In the genomic region with DNA sequence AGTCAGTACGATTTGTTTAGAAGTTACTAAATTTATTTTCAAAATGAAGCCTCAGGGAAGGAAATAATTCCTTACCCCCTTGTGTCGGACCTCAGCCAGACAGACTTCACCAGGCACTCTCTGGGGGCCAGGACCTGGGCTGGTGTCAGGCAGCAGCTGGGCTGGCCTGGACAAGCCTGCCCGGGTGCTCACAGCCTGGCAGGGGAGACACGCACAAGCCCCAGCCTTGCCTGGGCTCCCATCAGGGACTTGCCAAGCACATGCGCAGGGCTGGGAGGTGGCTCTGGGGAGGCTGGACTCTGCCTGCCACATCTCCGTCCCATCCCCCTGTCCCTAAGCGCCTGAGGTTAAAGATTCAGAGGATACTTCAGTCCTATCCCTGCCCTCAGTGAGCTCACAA, we compare ENCODE assay signal across 14 cellular contexts. TPM values are rescaled to one million over a fixed set of nuclear protein-coding genes. Genes with fewer than 3 reads are reported as not detected.
DNase-seq lines count a peak whose midpoint lies in the region; ATAC-seq and TF ChIP-seq lines count a peak whose summit lies in the region.
"Had no signal": no experiment of that assay in that cellular context is flagged by ENCODE, and none has a peak within 500 bp of the region (broad histone marks: within the 10 kb centered on the region; RNA-seq: fewer than 3 reads in every experiment).

No MANE protein-coding gene starts in this region.

- intact Hi-C loops in lower lobe of right lung (cut with DNase I), result no loop called here

- H3K4me1 Mint-ChIP-seq in chondrocyte (ENCODE audit: low read depth), result peaks cover 32% of the 10 kb centered on the region

- peak; percentile 78 to 82 for DNase-seq in NCI-H526 (lab: John Stamatoyannopoulos, UW)
- peak; percentile 74 for DNase-seq in chondrocyte (ENCODE audit: low spot score)
- peak; percentile 59 for DNase-seq in lower lobe of right lung
- no peak for DNase-seq in thoracic aorta (ENCODE audit: low spot score)
- DNase-seq in effector memory CD4-positive, alpha-beta T cell, result no peak
- no peak for DNase-seq in stimulated activated CD4-positive, alpha-beta T cell treated with anti-CD3 and anti-CD28 coated beads, Interleukin-4, amount 100 ng/mL, for 24 hours
- DNase-seq: colonic mucosa, KBM-7, NCI-H510A treated with DMSO at 0.1 percent for 48 hours, PC-3 had no signal

- H3K4me3 ChIP-seq in lower lobe of right lung (no peak overlapping the region), thoracic aorta (no peak overlapping the region)
- no peak overlapping the region for H3K4me3 ChIP-seq in effector memory CD4-positive, alpha-beta T cell (ENCODE audit: insufficient read depth, low read depth, low read length, poor library complexity, severe bottlenecking)
- H3K4me3 ChIP-seq: colonic mucosa had no signal

- no peaks in the 10 kb centered on the region for H3K9me3 Mint-ChIP-seq in chondrocyte (ENCODE audit: low read depth)
- H3K9me3 Mint-ChIP-seq: CD4-positive, alpha-beta T cell had no signal

- H3K27me3 ChIP-seq in lower lobe of right lung (ENCODE audit: low read depth) (no peaks in the 10 kb centered on the region), thoracic aorta (replicated peaks; ENCODE audit: insufficient read depth) (no peaks in the 10 kb centered on the region)
- no peaks in the 10 kb centered on the region for H3K27me3 ChIP-seq in effector memory CD4-positive, alpha-beta T cell (replicated peaks; ENCODE audit: control insufficient read depth, insufficient read depth, low read length, poor library complexity, severe bottlenecking)
- H3K27me3 ChIP-seq: colonic mucosa had no signal

- no peaks in the 10 kb centered on the region for H3K36me3 ChIP-seq in lower lobe of right lung
- no peaks in the 10 kb centered on the region for H3K36me3 ChIP-seq in thoracic aorta
- H3K36me3 ChIP-seq in effector memory CD4-positive, alpha-beta T cell (ENCODE audit: control insufficient read depth, insufficient read depth, low read length), result no peaks in the 10 kb centered on the region
- H3K36me3 ChIP-seq: colonic mucosa had no signal

- H3K27ac Mint-ChIP-seq in chondrocyte (ENCODE audit: unreplicated experiment), result no peak overlapping the region
- H3K27ac Mint-ChIP-seq: CD4-positive, alpha-beta T cell had no signal

- H3K27ac ChIP-seq in lower lobe of right lung (peak overlapping the region; percentile 74), thoracic aorta (peak overlapping the region; percentile 32 to 80)
- H3K27ac ChIP-seq in effector memory CD4-positive, alpha-beta T cell (ENCODE audit: insufficient read depth, low read length, poor library complexity, severe bottlenecking), result no peak overlapping the region
- H3K27ac ChIP-seq: colonic mucosa had no signal

- no peaks in the 10 kb centered on the region for H3K9me3 ChIP-seq in lower lobe of right lung
- no peaks in the 10 kb centered on the region for H3K9me3 ChIP-seq in thoracic aorta
- no peaks in the 10 kb centered on the region for H3K9me3 ChIP-seq in effector memory CD4-positive, alpha-beta T cell (ENCODE audit: control insufficient read depth, low read length)
- H3K9me3 ChIP-seq: colonic mucosa had no signal

- TF ChIP-seq CTCF in chondrocyte (IDR thresholded peaks at IDR 0.05) (no peak), lower lobe of right lung (IDR thresholded peaks at IDR 0.05) (no peak), thoracic aorta (IDR thresholded peaks at IDR 0.05) (no peak)

- H3K36me3 Mint-ChIP-seq in chondrocyte (ENCODE audit: low read depth), result no peaks in the 10 kb centered on the region

- H3K4me1 ChIP-seq in lower lobe of right lung (peaks cover 55% of the 10 kb centered on the region), thoracic aorta (ENCODE audit: control insufficient read depth in 1 of 2, low read depth in 2 of 2) (peaks cover 17 to 32% of the 10 kb centered on the region in 2 donors)
- no peaks in the 10 kb centered on the region for H3K4me1 ChIP-seq in effector memory CD4-positive, alpha-beta T cell (ENCODE audit: control insufficient read depth, insufficient read depth, low read length, poor library complexity, severe bottlenecking)
- H3K4me1 ChIP-seq: colonic mucosa had no signal

- no peak overlapping the region for H3K4me3 Mint-ChIP-seq in chondrocyte (ENCODE audit: unreplicated experiment)
- H3K4me3 Mint-ChIP-seq: CD4-positive, alpha-beta T cell had no signal

- no peaks in the 10 kb centered on the region for H3K27me3 Mint-ChIP-seq in chondrocyte (ENCODE audit: low read depth)
- H3K27me3 Mint-ChIP-seq: CD4-positive, alpha-beta T cell had no signal

- ATAC-seq in lower lobe of right lung, result peak in 1 of 2 donors; percentile 11
- no peak for ATAC-seq in thoracic aorta (ENCODE audit: insufficient number of reproducible peaks, low FRiP score, low read depth)
- no peak for ATAC-seq in HG02852 (IDR thresholded peaks at IDR 0.05; ENCODE audit: unreplicated experiment)
- ATAC-seq in HG02759 (IDR thresholded peaks at IDR 0.05; ENCODE audit: unreplicated experiment), result no peak
- ATAC-seq: activated CD4-positive, CD25-positive, alpha-beta regulatory T cell treated with anti-CD3 and anti-CD28 coated beads, Interleukin-2, amount 50 U/mL, for 24 hours; PC-3 had no signal

RNA-seq across cellular contexts. Expression of a gene that starts 56.8 kb away (rescaled TPM):
- total RNA-seq in chondrocyte (30.0 to 39.2 TPM (median 33.1 TPM) in 3 replicates), lower lobe of right lung (26.3 TPM), thoracic aorta (10 to 100 TPM; 21.8 to 32.4 TPM)

Comparison
In these comparisons a context has a peak if more than half of its experiments do, and no peak if none do; other contexts are left out.
1. DNase-seq: peak in NCI-H526 (2 of 2), chondrocyte (single experiment) and lower lobe of right lung (single experiment); none in thoracic aorta (single experiment), effector memory CD4-positive, alpha-beta T cell (0 of 3) and stimulated activated CD4-positive, alpha-beta T cell treated with anti-CD3 and anti-CD28 coated beads, Interleukin-4, amount 100 ng/mL, for 24 hours (single experiment).